ENCODE assay signal across 25 cellular contexts in genomic region chr1:87867631-87868030, GRCh38.
DNase-seq lines count a peak whose midpoint lies in the region; TF ChIP-seq lines count a peak whose summit lies in the region.
"Had no signal": no experiment of that assay in that cellular context is flagged by ENCODE, and none has a peak within 500 bp of the region (broad histone marks: within the 10 kb centered on the region; RNA-seq: fewer than 3 reads in every experiment).

No MANE protein-coding gene starts in this region.

- H3K36me3 ChIP-seq in MG63: no peaks in the 10 kb centered on the region
- H3K36me3 ChIP-seq: gastrocnemius medialis, WERI-Rb-1 had no signal

- no peak overlapping the region for H3K4me3 Mint-ChIP-seq in progenitor cell of endocrine pancreas (ENCODE audit: low read depth)
- no peak overlapping the region for H3K4me3 Mint-ChIP-seq in HFFc6
- H3K4me3 Mint-ChIP-seq: activated CD8-positive, alpha-beta memory T cell treated with anti-CD3 and anti-CD28 coated beads, Interleukin-2, amount 10 ng/mL, durations not matched to agents 7 days and 5 days; activated naive CD4-positive, alpha-beta T cell treated with anti-CD3 and anti-CD28 coated beads, Interleukin-2, amount 10 ng/mL, durations not matched to agents 7 days and 5 days; CD4-positive, alpha-beta T cell; natural killer cell had no signal

- H3K27me3 ChIP-seq in MG63: no peaks in the 10 kb centered on the region
- H3K27me3 ChIP-seq: gastrocnemius medialis, testis had no signal

- H3K4me1 Mint-ChIP-seq in progenitor cell of endocrine pancreas (ENCODE audit: low read depth): peaks cover 1% of the 10 kb centered on the region
- H3K4me1 Mint-ChIP-seq in HFFc6 (ENCODE audit: low read depth): peaks cover 17% of the 10 kb centered on the region

- H3K4me3 ChIP-seq in cardiac fibroblast (replicated peaks in 1 of 2; ENCODE audit: low read depth in 2 of 2, low read length in 2 of 2) (no peak overlapping the region), MG63 (no peak overlapping the region)
- H3K4me3 ChIP-seq: gastrocnemius medialis, testis had no signal

- H3K9me3 Mint-ChIP-seq in progenitor cell of endocrine pancreas (ENCODE audit: low read depth) (peaks cover 9% of the 10 kb centered on the region), HFFc6 (no peaks in the 10 kb centered on the region; the same call in 1 of the 2 replicates)

- H3K36me3 Mint-ChIP-seq in progenitor cell of endocrine pancreas (ENCODE audit: insufficient read depth) (peaks cover 1% of the 10 kb centered on the region), HFFc6 (ENCODE audit: low read depth) (no peaks in the 10 kb centered on the region)
- H3K36me3 Mint-ChIP-seq: activated CD8-positive, alpha-beta memory T cell treated with anti-CD3 and anti-CD28 coated beads, Interleukin-2, amount 10 ng/mL, durations not matched to agents 7 days and 5 days; activated naive CD4-positive, alpha-beta T cell treated with anti-CD3 and anti-CD28 coated beads, Interleukin-2, amount 10 ng/mL, durations not matched to agents 7 days and 5 days; natural killer cell had no signal

- TF ChIP-seq CTCF in cardiac fibroblast (IDR thresholded peaks at IDR 0.05; ENCODE audit: low read depth, low read length): no peak
- TF ChIP-seq CTCF in progenitor cell of endocrine pancreas (IDR thresholded peaks at IDR 0.05; ENCODE audit: unreplicated experiment): no peak
- no peak for TF ChIP-seq CTCF in HFFc6 (IDR thresholded peaks at IDR 0.05)

- peak; percentile 58 for DNase-seq in DMS53 (lab: John Stamatoyannopoulos, UW)
- DNase-seq in LHCN-M2 (ENCODE audit: low read depth): peak; percentile 4
- DNase-seq in cardiac fibroblast (ENCODE audit: low read depth in 2 of 2): peak; percentile 34 to 77
- peak; percentile 42 for DNase-seq in kidney tubule cell (ENCODE audit: low spot score)
- DNase-seq in progenitor cell of endocrine pancreas (ENCODE audit: low spot score, unreplicated experiment): no peak
- DNase-seq in HFFc6: no peak
- no peak for DNase-seq in MG63
- DNase-seq: activated CD4-positive, alpha-beta T cell treated with anti-CD3 and anti-CD28 coated beads, Interleukin-2, amount 50 U/mL, for 1 hour; activated CD8-positive, alpha-beta memory T cell treated with anti-CD3 and anti-CD28 coated beads, Interleukin-2, amount 10 ng/mL, durations not matched to agents 7 days and 5 days; activated naive CD4-positive, alpha-beta T cell treated with anti-CD3 and anti-CD28 coated beads, Interleukin-2, amount 10 ng/mL, durations not matched to agents 7 days and 5 days; amygdala; CD4-positive, alpha-beta T cell; central memory CD4-positive, alpha-beta T cell; gastrocnemius medialis; hypothalamus; islet precursor cell; natural killer cell; NCI-H2029 treated with DMSO at 0.1 percent for 48 hours; NCI-H446 treated with DMSO at 0.1 percent for 48 hours; Right ventricle myocardium superior; stimulated activated CD4-positive, alpha-beta T cell treated with anti-CD3 and anti-CD28 coated beads, Interleukin-4, amount 100 ng/mL, for 4 hours; stimulated activated naive CD4-positive, alpha-beta T cell; T-helper 9 cell; testis; WERI-Rb-1 had no signal

- H3K27ac Mint-ChIP-seq in progenitor cell of endocrine pancreas: no peak overlapping the region
- H3K27ac Mint-ChIP-seq in HFFc6: no peak overlapping the region
- H3K27ac Mint-ChIP-seq: activated CD8-positive, alpha-beta memory T cell treated with anti-CD3 and anti-CD28 coated beads, Interleukin-2, amount 10 ng/mL, durations not matched to agents 7 days and 5 days; activated naive CD4-positive, alpha-beta T cell treated with anti-CD3 and anti-CD28 coated beads, Interleukin-2, amount 10 ng/mL, durations not matched to agents 7 days and 5 days; CD4-positive, alpha-beta T cell; natural killer cell had no signal

- peaks cover 10% of the 10 kb centered on the region for H3K9me3 ChIP-seq in MG63
- H3K9me3 ChIP-seq: gastrocnemius medialis, testis had no signal

- no peaks in the 10 kb centered on the region for H3K27me3 Mint-ChIP-seq in progenitor cell of endocrine pancreas
- no peaks in the 10 kb centered on the region for H3K27me3 Mint-ChIP-seq in HFFc6 (ENCODE audit: insufficient read depth)
- H3K27me3 Mint-ChIP-seq: CD4-positive, alpha-beta T cell had no signal

Comparison
In these comparisons a context has a peak if more than half of its experiments do, and no peak if none do; other contexts are left out.
1. DNase-seq: peak in DMS53 (single experiment), LHCN-M2 (single experiment), cardiac fibroblast (2 of 2) and kidney tubule cell (single experiment); none in progenitor cell of endocrine pancreas (single experiment), HFFc6 (single experiment) and MG63 (single experiment).